1 cellular context compared by ENCODE assay signal in genomic region chr12:59874781-59875180, GRCh38.
TF ChIP-seq lines count a peak whose summit lies in the region.

No MANE protein-coding gene starts in this region.

TF ChIP-seq in GM12878, 131 proteins besides CTCF, POLR2A, EP300 and RAD21:
- TF ChIP-seq SPI1 (IDR thresholded peaks at IDR 0.05; ENCODE audit: borderline replicate concordance, insufficient read depth, low read depth, low read length) (peak; percentile 34; the same call in 1 of the 2 replicates), MXI1 (IDR thresholded peaks at IDR 0.05; ENCODE audit: low read depth, low read length) (no peak), MTA2 (IDR thresholded peaks at IDR 0.05; ENCODE audit: low read depth) (no peak)
